Comparison of ENCODE assay signal across 1 cellular context in genomic region chr18:35478520-35479435, GRCh38.
TF ChIP-seq lines count a peak whose summit lies in the region.

No MANE protein-coding gene starts in this region.

TF ChIP-seq in HepG2, 621 proteins besides CTCF, POLR2A, EP300 and RAD21 (continued from another document and continues in another):
- TF ChIP-seq ARID5B (CRISPR knock-in tag; IDR thresholded peaks at IDR 0.05) (peak; percentile 69), SRSF4 (IDR thresholded peaks at IDR 0.05; ENCODE audit: low read depth, low read length, poor library complexity, severe bottlenecking) (no peak), ZSCAN20 (CRISPR knock-in tag; IDR thresholded peaks at IDR 0.05; ENCODE audit: borderline replicate concordance) (no peak), ATF2 (CRISPR knock-in tag; IDR thresholded peaks at IDR 0.05) (no peak), JUND (CRISPR knock-in tag; IDR thresholded peaks at IDR 0.05) (peak; percentile 85; the same call in 1 of the 2 replicates), THAP8 (CRISPR knock-in tag; IDR thresholded peaks at IDR 0.05; ENCODE audit: borderline replicate concordance) (no peak), HDAC2 (CRISPR knock-in tag; IDR thresholded peaks at IDR 0.05) (peak; percentile 61), PBX2 (CRISPR knock-in tag; IDR thresholded peaks at IDR 0.05) (no peak), ZKSCAN1 (IDR thresholded peaks at IDR 0.05; ENCODE audit: low read length) (no peak), JUNB (CRISPR knock-in tag; IDR thresholded peaks at IDR 0.05; ENCODE audit: borderline replicate concordance) (peak; percentile 79; the same call in 1 of the 2 replicates), SP1 (IDR thresholded peaks at IDR 0.05) (no peak), SP1 (CRISPR knock-in tag; IDR thresholded peaks at IDR 0.05) (no peak), BRD4 (CRISPR knock-in tag; IDR thresholded peaks at IDR 0.05) (no peak), FOXM1 (CRISPR knock-in tag; IDR thresholded peaks at IDR 0.05) (no peak), RELA (CRISPR knock-in tag; IDR thresholded peaks at IDR 0.05) (no peak), CHD4 (IDR thresholded peaks at IDR 0.05; ENCODE audit: borderline replicate concordance, low read length) (peak; percentile 36; the same call in 1 of the 2 replicates), ZNF501 (CRISPR knock-in tag; IDR thresholded peaks at IDR 0.05) (no peak), FOXA3 (CRISPR knock-in tag; IDR thresholded peaks at IDR 0.05) (peak; percentile 70), HNF4A (CRISPR knock-in tag; IDR thresholded peaks at IDR 0.05) (peak; percentile 79), SETDB1 (CRISPR knock-in tag; IDR thresholded peaks at IDR 0.05; ENCODE audit: borderline replicate concordance) (no peak), ZNF484 (CRISPR knock-in tag; IDR thresholded peaks at IDR 0.05; ENCODE audit: borderline replicate concordance, low read depth) (no peak), GFI1 (CRISPR knock-in tag; IDR thresholded peaks at IDR 0.05; ENCODE audit: borderline replicate concordance) (peak; percentile 22; the same call in 1 of the 2 replicates), ZNF556 (CRISPR knock-in tag; IDR thresholded peaks at IDR 0.05; ENCODE audit: borderline replicate concordance) (no peak), PAX8 (CRISPR knock-in tag; IDR thresholded peaks at IDR 0.05; ENCODE audit: borderline replicate concordance) (no peak), TERF1 (CRISPR knock-in tag; IDR thresholded peaks at IDR 0.05) (no peak), THAP11 (CRISPR knock-in tag; IDR thresholded peaks at IDR 0.05) (peak; percentile 45; the same call in 1 of the 2 replicates), NCOA2 (CRISPR knock-in tag; IDR thresholded peaks at IDR 0.05) (peak; percentile 68), IKZF4 (CRISPR knock-in tag; IDR thresholded peaks at IDR 0.05; ENCODE audit: borderline replicate concordance, low read depth, not compliant biosample characterization) (no peak), MEIS2 (CRISPR knock-in tag; IDR thresholded peaks at IDR 0.05) (no peak), WIZ (CRISPR knock-in tag; IDR thresholded peaks at IDR 0.05) (no peak), ZNF749 (CRISPR knock-in tag; IDR thresholded peaks at IDR 0.05; ENCODE audit: borderline replicate concordance) (no peak), E2F1 (CRISPR knock-in tag; IDR thresholded peaks at IDR 0.05) (no peak), ISL2 (CRISPR knock-in tag; IDR thresholded peaks at IDR 0.05) (no peak), ZNF281 (CRISPR knock-in tag; IDR thresholded peaks at IDR 0.05; ENCODE audit: borderline replicate concordance) (no peak; the same call in 1 of the 2 replicates), RNF2 (conservative IDR thresholded peaks at IDR 0.05; ENCODE audit: low read depth) (no peak), PCBP2 (optimal IDR thresholded peaks at IDR 0.05; ENCODE audit: low read depth, low read length, poor library complexity, severe bottlenecking) (no peak), MYPOP (CRISPR knock-in tag; IDR thresholded peaks at IDR 0.05) (0 out of 2 replicates have a peak, but pooled peaks have one; percentile 30), ZNF792 (CRISPR knock-in tag; IDR thresholded peaks at IDR 0.05) (0 out of 2 replicates have a peak, but pooled peaks have one; percentile 29), ZNF296 (CRISPR knock-in tag; conservative IDR thresholded peaks at IDR 0.05) (no peak)
- TF ChIP-seq, protein P1, sequence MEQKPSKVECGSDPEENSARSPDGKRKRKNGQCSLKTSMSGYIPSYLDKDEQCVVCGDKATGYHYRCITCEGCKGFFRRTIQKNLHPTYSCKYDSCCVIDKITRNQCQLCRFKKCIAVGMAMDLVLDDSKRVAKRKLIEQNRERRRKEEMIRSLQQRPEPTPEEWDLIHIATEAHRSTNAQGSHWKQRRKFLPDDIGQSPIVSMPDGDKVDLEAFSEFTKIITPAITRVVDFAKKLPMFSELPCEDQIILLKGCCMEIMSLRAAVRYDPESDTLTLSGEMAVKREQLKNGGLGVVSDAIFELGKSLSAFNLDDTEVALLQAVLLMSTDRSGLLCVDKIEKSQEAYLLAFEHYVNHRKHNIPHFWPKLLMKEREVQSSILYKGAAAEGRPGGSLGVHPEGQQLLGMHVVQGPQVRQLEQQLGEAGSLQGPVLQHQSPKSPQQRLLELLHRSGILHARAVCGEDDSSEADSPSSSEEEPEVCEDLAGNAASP (CRISPR knock-in tag; IDR thresholded peaks at IDR 0.05; ENCODE audit: borderline replicate concordance), result no peak
- TF ChIP-seq, protein P2, sequence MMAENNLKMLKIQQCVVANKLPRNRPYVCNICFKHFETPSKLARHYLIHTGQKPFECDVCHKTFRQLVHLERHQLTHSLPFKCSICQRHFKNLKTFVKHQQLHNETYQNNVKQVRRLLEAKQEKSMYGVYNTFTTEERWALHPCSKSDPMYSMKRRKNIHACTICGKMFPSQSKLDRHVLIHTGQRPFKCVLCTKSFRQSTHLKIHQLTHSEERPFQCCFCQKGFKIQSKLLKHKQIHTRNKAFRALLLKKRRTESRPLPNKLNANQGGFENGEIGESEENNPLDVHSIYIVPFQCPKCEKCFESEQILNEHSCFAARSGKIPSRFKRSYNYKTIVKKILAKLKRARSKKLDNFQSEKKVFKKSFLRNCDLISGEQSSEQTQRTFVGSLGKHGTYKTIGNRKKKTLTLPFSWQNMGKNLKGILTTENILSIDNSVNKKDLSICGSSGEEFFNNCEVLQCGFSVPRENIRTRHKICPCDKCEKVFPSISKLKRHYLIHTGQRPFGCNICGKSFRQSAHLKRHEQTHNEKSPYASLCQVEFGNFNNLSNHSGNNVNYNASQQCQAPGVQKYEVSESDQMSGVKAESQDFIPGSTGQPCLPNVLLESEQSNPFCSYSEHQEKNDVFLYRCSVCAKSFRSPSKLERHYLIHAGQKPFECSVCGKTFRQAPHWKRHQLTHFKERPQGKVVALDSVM (CRISPR knock-in tag; IDR thresholded peaks at IDR 0.05), result no peak
- TF ChIP-seq, protein P3, sequence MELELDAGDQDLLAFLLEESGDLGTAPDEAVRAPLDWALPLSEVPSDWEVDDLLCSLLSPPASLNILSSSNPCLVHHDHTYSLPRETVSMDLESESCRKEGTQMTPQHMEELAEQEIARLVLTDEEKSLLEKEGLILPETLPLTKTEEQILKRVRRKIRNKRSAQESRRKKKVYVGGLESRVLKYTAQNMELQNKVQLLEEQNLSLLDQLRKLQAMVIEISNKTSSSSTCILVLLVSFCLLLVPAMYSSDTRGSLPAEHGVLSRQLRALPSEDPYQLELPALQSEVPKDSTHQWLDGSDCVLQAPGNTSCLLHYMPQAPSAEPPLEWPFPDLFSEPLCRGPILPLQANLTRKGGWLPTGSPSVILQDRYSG (CRISPR knock-in tag; IDR thresholded peaks at IDR 0.05), result no peak
- TF ChIP-seq, protein P4, sequence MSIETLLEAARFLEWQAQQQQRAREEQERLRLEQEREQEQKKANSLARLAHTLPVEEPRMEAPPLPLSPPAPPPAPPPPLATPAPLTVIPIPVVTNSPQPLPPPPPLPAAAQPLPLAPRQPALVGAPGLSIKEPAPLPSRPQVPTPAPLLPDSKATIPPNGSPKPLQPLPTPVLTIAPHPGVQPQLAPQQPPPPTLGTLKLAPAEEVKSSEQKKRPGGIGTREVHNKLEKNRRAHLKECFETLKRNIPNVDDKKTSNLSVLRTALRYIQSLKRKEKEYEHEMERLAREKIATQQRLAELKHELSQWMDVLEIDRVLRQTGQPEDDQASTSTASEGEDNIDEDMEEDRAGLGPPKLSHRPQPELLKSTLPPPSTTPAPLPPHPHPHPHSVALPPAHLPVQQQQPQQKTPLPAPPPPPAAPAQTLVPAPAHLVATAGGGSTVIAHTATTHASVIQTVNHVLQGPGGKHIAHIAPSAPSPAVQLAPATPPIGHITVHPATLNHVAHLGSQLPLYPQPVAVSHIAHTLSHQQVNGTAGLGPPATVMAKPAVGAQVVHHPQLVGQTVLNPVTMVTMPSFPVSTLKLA (IDR thresholded peaks at IDR 0.05), result no peak
